9 cellular contexts compared by ENCODE assay signal in genomic region chr2:200901459-200902072, GRCh38. TPM values are rescaled to one million over a fixed set of nuclear protein-coding genes. Genes with fewer than 3 reads are reported as not detected.
DNase-seq lines count a peak whose midpoint lies in the region; TF ChIP-seq lines count a peak whose summit lies in the region.
"Had no signal": no experiment of that assay in that cellular context is flagged by ENCODE, and none has a peak within 500 bp of the region (broad histone marks: within the 10 kb centered on the region; RNA-seq: fewer than 3 reads in every experiment).

No MANE protein-coding gene starts in this region.

- no peaks in the 10 kb centered on the region for H3K9me2 ChIP-seq in Loucy (replicated peaks; ENCODE audit: low read depth, low read length)

- H4K20me1 ChIP-seq in Loucy (ENCODE audit: insufficient read depth, low read length, poor library complexity, severe bottlenecking) (no peaks in the 10 kb centered on the region), osteoblast (ENCODE audit: insufficient read depth, low read length) (no peaks in the 10 kb centered on the region)

- H3K27ac Mint-ChIP-seq in activated T-helper 1 cell treated with anti-CD3 and anti-CD28 coated beads, Interleukin-12 subunit alpha, Interleukin-12 subunit beta, Interleukin-2, Interleukin-4 antibody, amounts not matched to agents 30 ng/mL and 10 ng/mL and 1 ng/mL, durations not matched to agents 14 hours and 24 hours and 36 hours: peak overlapping the region; percentile 59

- TF ChIP-seq POLR2A in transverse colon (IDR thresholded peaks at IDR 0.05): no peak

- no peaks in the 10 kb centered on the region for H3K9me3 Mint-ChIP-seq in activated T-helper 1 cell treated with anti-CD3 and anti-CD28 coated beads, Interleukin-12 subunit alpha, Interleukin-12 subunit beta, Interleukin-2, Interleukin-4 antibody, amounts not matched to agents 30 ng/mL and 10 ng/mL and 1 ng/mL, durations not matched to agents 14 hours and 24 hours and 36 hours

- H3K9me3 ChIP-seq in Loucy (ENCODE audit: insufficient read depth, low read depth, low read length): no peaks in the 10 kb centered on the region
- H3K9me3 ChIP-seq in osteoblast (ENCODE audit: low read depth, low read length): no peaks in the 10 kb centered on the region
- H3K9me3 ChIP-seq in transverse colon: no peaks in the 10 kb centered on the region

- H3F3A ChIP-seq in Loucy (ENCODE audit: low read depth): no peaks in the 10 kb centered on the region

- H3K4me1 Mint-ChIP-seq in activated T-helper 1 cell treated with anti-CD3 and anti-CD28 coated beads, Interleukin-12 subunit alpha, Interleukin-12 subunit beta, Interleukin-2, Interleukin-4 antibody, amounts not matched to agents 30 ng/mL and 10 ng/mL and 1 ng/mL, durations not matched to agents 14 hours and 24 hours and 36 hours (ENCODE audit: low read depth): peaks cover 18% of the 10 kb centered on the region

- POLR2A ChIA-PET in RWPE1 (lab: Yijun Ruan, JAX; ENCODE audit: low non-redundant PET): no interaction called here

- H3K27ac ChIP-seq in RWPE1: no peak overlapping the region
- H3K27ac ChIP-seq in osteoblast (ENCODE audit: low read depth, low read length): no peak overlapping the region
- H3K27ac ChIP-seq in transverse colon: no peak overlapping the region

- H3K27me3 ChIP-seq in Loucy (ENCODE audit: insufficient read depth, low read length, poor library complexity, severe bottlenecking) (no peaks in the 10 kb centered on the region), osteoblast (ENCODE audit: insufficient read depth, low read length) (no peaks in the 10 kb centered on the region), transverse colon (no peaks in the 10 kb centered on the region)

- H3K36me3 ChIP-seq in Loucy (ENCODE audit: insufficient read depth, low read length): peaks cover 57% of the 10 kb centered on the region; the same call in 1 of the 2 replicates
- peaks cover 37% of the 10 kb centered on the region for H3K36me3 ChIP-seq in osteoblast (ENCODE audit: insufficient read depth, low read length)
- peaks cover 0 to 49% (median 16%) of the 10 kb centered on the region in 4 donors for H3K36me3 ChIP-seq in transverse colon

- H3K4me3 ChIP-seq in Loucy (ENCODE audit: low read length, poor library complexity, severe bottlenecking) (no peak overlapping the region), fibroblast of villous mesenchyme (ENCODE audit: low read depth, low read length) (no peak overlapping the region), osteoblast (ENCODE audit: insufficient read depth, low read length) (no peak overlapping the region), transverse colon (no peak overlapping the region)
- H3K4me3 ChIP-seq: skin epidermis had no signal

- H3K4me1 ChIP-seq in Loucy (ENCODE audit: insufficient read depth, low read length, poor library complexity, severe bottlenecking): no peaks in the 10 kb centered on the region
- H3K4me1 ChIP-seq in osteoblast (ENCODE audit: insufficient read depth, low read length): no peaks in the 10 kb centered on the region
- H3K4me1 ChIP-seq in transverse colon: no peaks in the 10 kb centered on the region

- DNase-seq in GM04503 (ENCODE audit: low read depth): peak; percentile 54
- peak; percentile 93 for DNase-seq in HCEC 1CT
- peak; percentile 92 for DNase-seq in RWPE1 (ENCODE audit: low spot score)
- DNase-seq in activated T-helper 1 cell treated with anti-CD3 and anti-CD28 coated beads, Interleukin-12 subunit alpha, Interleukin-12 subunit beta, Interleukin-2, Interleukin-4 antibody, amounts not matched to agents 30 ng/mL and 10 ng/mL and 1 ng/mL, durations not matched to agents 14 hours and 24 hours and 36 hours (ENCODE audit: low spot score): peak; percentile 68
- peak; percentile 91 for DNase-seq in fibroblast of villous mesenchyme (ENCODE audit: low read depth)
- peak; percentile 86 for DNase-seq in osteoblast (ENCODE audit: insufficient read length, low spot score, missing footprints)
- peak; percentile 67 for DNase-seq in transverse colon

- H3K79me2 ChIP-seq in Loucy (ENCODE audit: insufficient read depth, low read length) (no peaks in the 10 kb centered on the region), osteoblast (ENCODE audit: insufficient read depth, low read length) (no peaks in the 10 kb centered on the region)

- H3K9ac ChIP-seq in Loucy (ENCODE audit: low read depth, low read length, poor library complexity, severe bottlenecking): no peak overlapping the region

- intact Hi-C loops in activated T-helper 1 cell treated with anti-CD3 and anti-CD28 coated beads, Interleukin-12 subunit alpha, Interleukin-12 subunit beta, Interleukin-2, Interleukin-4 antibody, amounts not matched to agents 30 ng/mL and 10 ng/mL and 1 ng/mL, durations not matched to agents 14 hours and 24 hours and 36 hours (cut with micrococcal nuclease): loop anchor here (1.0 to 10.0 kb wide), 6 partner anchors 12 to 463 kb away; partner anchors contain the start of genes NIF3L1, ORC2 and PPIL3
- intact Hi-C loops in transverse colon (cut with DNase I; ENCODE audit: low total_unique reads): loop anchor here (10.0 kb wide), 1 partner anchor 273 kb away; no protein-coding TSS in a partner anchor

- TF ChIP-seq CTCF in Loucy (conservative IDR thresholded peaks at IDR 0.05; ENCODE audit: low read length) (peak; percentile 93), RWPE1 (conservative IDR thresholded peaks at IDR 0.05; ENCODE audit: low read depth) (peak; percentile 86), fibroblast of villous mesenchyme (IDR thresholded peaks at IDR 0.05; ENCODE audit: insufficient read depth, low read depth, low read length) (peak; percentile 86), osteoblast (IDR thresholded peaks at IDR 0.05; ENCODE audit: extremely low read depth, low read depth, low read length) (peak; percentile 87), transverse colon (IDR thresholded peaks at IDR 0.05) (peak; percentile 58 to 89 (median 80))

- H3K27me3 Mint-ChIP-seq in activated T-helper 1 cell treated with anti-CD3 and anti-CD28 coated beads, Interleukin-12 subunit alpha, Interleukin-12 subunit beta, Interleukin-2, Interleukin-4 antibody, amounts not matched to agents 30 ng/mL and 10 ng/mL and 1 ng/mL, durations not matched to agents 14 hours and 24 hours and 36 hours (ENCODE audit: insufficient read depth): no peaks in the 10 kb centered on the region

- peaks cover 32% of the 10 kb centered on the region for H3K36me3 Mint-ChIP-seq in activated T-helper 1 cell treated with anti-CD3 and anti-CD28 coated beads, Interleukin-12 subunit alpha, Interleukin-12 subunit beta, Interleukin-2, Interleukin-4 antibody, amounts not matched to agents 30 ng/mL and 10 ng/mL and 1 ng/mL, durations not matched to agents 14 hours and 24 hours and 36 hours (ENCODE audit: low read depth)

- no peak overlapping the region for H3K4me3 Mint-ChIP-seq in activated T-helper 1 cell treated with anti-CD3 and anti-CD28 coated beads, Interleukin-12 subunit alpha, Interleukin-12 subunit beta, Interleukin-2, Interleukin-4 antibody, amounts not matched to agents 30 ng/mL and 10 ng/mL and 1 ng/mL, durations not matched to agents 14 hours and 24 hours and 36 hours

- H3K4me2 ChIP-seq in Loucy (ENCODE audit: low read depth, low read length, poor library complexity, severe bottlenecking) (no peak overlapping the region), osteoblast (ENCODE audit: insufficient read depth, low read length) (no peak overlapping the region)

- 4 to 9% methylated on average over 4 of the region's 4 CpGs for WGBS in transverse colon (ENCODE audit: low coverage in 1 of 2), 2 donors

- in situ Hi-C loops in transverse colon (cut with MboI; ENCODE audit: low pct_ligation_motif_present in 1 of 4, low pct_unique_long_range_greater_than_20kb in 1 of 4, low sequenced_read_pairs in 3 of 4): loop anchor here (10.0 to 25.0 kb wide), 5 partner anchors 161 to 486 kb away; partner anchors contain the start of genes HYCC2 (in 4 of the 4) and NDUFB3 (in 4 of the 4)

- CTCF ChIA-PET in RWPE1 (lab: Yijun Ruan, JAX): interaction anchor here (0.5 to 1.2 kb wide), 11 partner anchors 9 to 331 kb away, joined by 3 to 6 read pairs (median 3); no protein-coding TSS in a partner anchor

- H2AFZ ChIP-seq in Loucy (ENCODE audit: low read length): no peak overlapping the region
- peak overlapping the region; percentile 68 for H2AFZ ChIP-seq in osteoblast (ENCODE audit: low read length)

- no peak for TF ChIP-seq EP300 in transverse colon (IDR thresholded peaks at IDR 0.05; ENCODE audit: low read depth)

RNA-seq across cellular contexts. Expression of gene NIF3L1, which starts 12.4 kb away (rescaled TPM):
- 26.6 and 27.3 TPM in 2 replicates for total RNA-seq in activated T-helper 1 cell treated with anti-CD3 and anti-CD28 coated beads, Interleukin-12 subunit alpha, Interleukin-12 subunit beta, Interleukin-2, Interleukin-4 antibody, amounts not matched to agents 30 ng/mL and 10 ng/mL and 1 ng/mL, durations not matched to agents 14 hours and 24 hours and 36 hours
- total RNA-seq in fibroblast of villous mesenchyme (22.9 and 30.2 TPM in 2 replicates), osteoblast (20.0 and 22.1 TPM in 2 replicates), transverse colon (10 to 100 TPM; 14.5 to 26.6 (median 21.5) TPM)

RNA-seq across cellular contexts. Expression of gene PPIL3, which starts 12.7 kb away (rescaled TPM):
- 44.2 TPM in 2 replicates for total RNA-seq in activated T-helper 1 cell treated with anti-CD3 and anti-CD28 coated beads, Interleukin-12 subunit alpha, Interleukin-12 subunit beta, Interleukin-2, Interleukin-4 antibody, amounts not matched to agents 30 ng/mL and 10 ng/mL and 1 ng/mL, durations not matched to agents 14 hours and 24 hours and 36 hours
- total RNA-seq in fibroblast of villous mesenchyme: 28.0 and 38.9 TPM in 2 replicates
- total RNA-seq in osteoblast: 45.2 and 51.6 TPM in 2 replicates
- 10 to 100 TPM; 16.8 to 18.4 (median 17.7) TPM for total RNA-seq in transverse colon

RNA-seq across cellular contexts. Expression of gene CLK1, which starts 37.1 kb away (rescaled TPM):
- total RNA-seq in activated T-helper 1 cell treated with anti-CD3 and anti-CD28 coated beads, Interleukin-12 subunit alpha, Interleukin-12 subunit beta, Interleukin-2, Interleukin-4 antibody, amounts not matched to agents 30 ng/mL and 10 ng/mL and 1 ng/mL, durations not matched to agents 14 hours and 24 hours and 36 hours: 91.7 and 99.5 TPM in 2 replicates
- total RNA-seq in fibroblast of villous mesenchyme: 39.9 and 64.8 TPM in 2 replicates
- 73.5 and 77.2 TPM in 2 replicates for total RNA-seq in osteoblast
- 100 to 1,000 TPM; 115 to 231 (median 127) TPM for total RNA-seq in transverse colon
